ENCODE assay signal across 11 cellular contexts in the genomic region with DNA sequence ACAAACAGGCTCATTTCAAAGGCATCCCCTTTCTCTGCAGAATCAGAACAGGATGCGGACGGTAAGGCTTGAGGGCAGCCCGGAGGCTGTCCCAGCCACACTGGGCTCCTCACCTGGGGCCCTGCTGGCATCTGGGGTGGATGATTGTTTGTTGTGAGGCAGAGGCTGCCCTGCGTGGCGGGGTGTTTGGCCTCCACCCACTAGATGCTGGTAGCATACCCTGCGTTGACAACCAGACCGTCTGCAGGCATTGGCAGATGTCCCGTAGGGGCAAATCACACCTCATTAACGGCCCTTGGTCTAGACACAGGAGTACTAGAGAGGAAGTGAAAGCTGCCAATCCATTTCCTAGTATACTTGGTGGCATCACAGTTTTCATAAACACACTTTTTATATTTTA. TPM values are rescaled to one million over a fixed set of nuclear protein-coding genes. Genes with fewer than 3 reads are reported as not detected.
DNase-seq lines count a peak whose midpoint lies in the region; ATAC-seq and TF ChIP-seq lines count a peak whose summit lies in the region.
"Had no signal": no experiment of that assay in that cellular context is flagged by ENCODE, and none has a peak within 500 bp of the region (broad histone marks: within the 10 kb centered on the region; RNA-seq: fewer than 3 reads in every experiment).

No MANE protein-coding gene starts in this region.

- peak in 1 of 5 donors; percentile 58 for DNase-seq in heart left ventricle
- no peak for DNase-seq in right atrium auricular region (ENCODE audit: low spot score)
- no peak for DNase-seq in WTC11 (ENCODE audit: low spot score)
- no peak for DNase-seq in DMS 273 treated with DMSO at 0.1 percent for 48 hours (lab: John Stamatoyannopoulos, UW)
- DNase-seq in iPS-NIHi7 (ENCODE audit: extremely low spot score) = no peak
- no peak for DNase-seq in stimulated activated naive CD4-positive, alpha-beta T cell (lab: John Stamatoyannopoulos, UW)
- no peak for DNase-seq in testis
- DNase-seq: NCI-H1417 had no signal

- no peaks in the 10 kb centered on the region for H3K27me3 Mint-ChIP-seq in WTC11 (ENCODE audit: low read depth)

- intact Hi-C loops in heart left ventricle (cut with DNase I) = loop anchor here in 1 of 10 donors (10.0 kb wide), 1 partner anchor 125 kb away; no protein-coding TSS in a partner anchor
- intact Hi-C loops in testis (cut with DNase I; ENCODE audit: low total_unique reads) = no loop called here

- CTCF ChIA-PET in WTC11 (lab: Charles Lee) = no interaction called here

- no peak for TF ChIP-seq POLR2A in heart left ventricle (IDR thresholded peaks at IDR 0.05)
- TF ChIP-seq POLR2A in testis (IDR thresholded peaks at IDR 0.05) = no peak

- no peak for TF ChIP-seq CTCF in heart left ventricle (IDR thresholded peaks at IDR 0.05)
- TF ChIP-seq CTCF in right atrium auricular region (IDR thresholded peaks at IDR 0.05) = no peak
- TF ChIP-seq CTCF in WTC11 (IDR thresholded peaks at IDR 0.05) = no peak
- TF ChIP-seq CTCF in testis (IDR thresholded peaks at IDR 0.05) = no peak

- H3K4me3 Mint-ChIP-seq in WTC11 = no peak overlapping the region

- H3K36me3 ChIP-seq in heart left ventricle (no peaks in the 10 kb centered on the region), right atrium auricular region (no peaks in the 10 kb centered on the region), testis (ENCODE audit: low read depth, missing control alignments) (no peaks in the 10 kb centered on the region)

- H3K9me3 ChIP-seq in heart left ventricle (no peaks in the 10 kb centered on the region), right atrium auricular region (no peaks in the 10 kb centered on the region), testis (no peaks in the 10 kb centered on the region)

- H3K27me3 ChIP-seq in heart left ventricle (no peaks in the 10 kb centered on the region), right atrium auricular region (no peaks in the 10 kb centered on the region), testis (no peaks in the 10 kb centered on the region)

- H3K4me1 ChIP-seq in heart left ventricle (peaks cover 0 to 69% (median 36%) of the 10 kb centered on the region in 12 donors), right atrium auricular region (peaks cover 0 to 31% of the 10 kb centered on the region in 2 donors), testis (peaks cover 10% of the 10 kb centered on the region)

- POLR2A ChIA-PET in WTC11 (lab: Charles Lee) = no interaction called here

- peaks cover 26% of the 10 kb centered on the region for H3K4me1 Mint-ChIP-seq in WTC11

- WGBS in heart left ventricle, 4 donors = 36 to 44% (median 40%) methylated on average over 9 of the region's 9 CpGs
- WGBS in testis, 2 donors = 71 to 76% methylated on average over 9 of the region's 9 CpGs

- no peak overlapping the region for H3K27ac Mint-ChIP-seq in WTC11

- no peaks in the 10 kb centered on the region for H3K9me3 Mint-ChIP-seq in WTC11

- no peak overlapping the region for H3K4me3 ChIP-seq in heart left ventricle
- no peak overlapping the region for H3K4me3 ChIP-seq in right atrium auricular region
- H3K4me3 ChIP-seq in testis = no peak overlapping the region
- H3K4me3 ChIP-seq: lung had no signal

- H3K36me3 Mint-ChIP-seq in WTC11 = no peaks in the 10 kb centered on the region; the same call in 1 of the 2 replicates

- ATAC-seq in heart left ventricle (peak in 3 of 4 donors; percentile 40 to 47 (median 42)), HG03066 (IDR thresholded peaks at IDR 0.05; ENCODE audit: low read depth, unreplicated experiment) (peak; percentile 92), WTC11 (0 out of 2 replicates have a peak, but pooled peaks have one; percentile 24)

- H3K27ac ChIP-seq in heart left ventricle = peak overlapping the region in 7 of 12 donors; percentile 2 to 79 (median 41)
- H3K27ac ChIP-seq in right atrium auricular region = peak overlapping the region in 1 of 2 donors; percentile 35
- H3K27ac ChIP-seq in testis = no peak overlapping the region
- H3K27ac ChIP-seq: C4-2B had no signal

TF ChIP-seq in WTC11, 78 proteins besides CTCF, POLR2A, EP300 and RAD21 (continues in another document):
- TF ChIP-seq, protein P1, sequence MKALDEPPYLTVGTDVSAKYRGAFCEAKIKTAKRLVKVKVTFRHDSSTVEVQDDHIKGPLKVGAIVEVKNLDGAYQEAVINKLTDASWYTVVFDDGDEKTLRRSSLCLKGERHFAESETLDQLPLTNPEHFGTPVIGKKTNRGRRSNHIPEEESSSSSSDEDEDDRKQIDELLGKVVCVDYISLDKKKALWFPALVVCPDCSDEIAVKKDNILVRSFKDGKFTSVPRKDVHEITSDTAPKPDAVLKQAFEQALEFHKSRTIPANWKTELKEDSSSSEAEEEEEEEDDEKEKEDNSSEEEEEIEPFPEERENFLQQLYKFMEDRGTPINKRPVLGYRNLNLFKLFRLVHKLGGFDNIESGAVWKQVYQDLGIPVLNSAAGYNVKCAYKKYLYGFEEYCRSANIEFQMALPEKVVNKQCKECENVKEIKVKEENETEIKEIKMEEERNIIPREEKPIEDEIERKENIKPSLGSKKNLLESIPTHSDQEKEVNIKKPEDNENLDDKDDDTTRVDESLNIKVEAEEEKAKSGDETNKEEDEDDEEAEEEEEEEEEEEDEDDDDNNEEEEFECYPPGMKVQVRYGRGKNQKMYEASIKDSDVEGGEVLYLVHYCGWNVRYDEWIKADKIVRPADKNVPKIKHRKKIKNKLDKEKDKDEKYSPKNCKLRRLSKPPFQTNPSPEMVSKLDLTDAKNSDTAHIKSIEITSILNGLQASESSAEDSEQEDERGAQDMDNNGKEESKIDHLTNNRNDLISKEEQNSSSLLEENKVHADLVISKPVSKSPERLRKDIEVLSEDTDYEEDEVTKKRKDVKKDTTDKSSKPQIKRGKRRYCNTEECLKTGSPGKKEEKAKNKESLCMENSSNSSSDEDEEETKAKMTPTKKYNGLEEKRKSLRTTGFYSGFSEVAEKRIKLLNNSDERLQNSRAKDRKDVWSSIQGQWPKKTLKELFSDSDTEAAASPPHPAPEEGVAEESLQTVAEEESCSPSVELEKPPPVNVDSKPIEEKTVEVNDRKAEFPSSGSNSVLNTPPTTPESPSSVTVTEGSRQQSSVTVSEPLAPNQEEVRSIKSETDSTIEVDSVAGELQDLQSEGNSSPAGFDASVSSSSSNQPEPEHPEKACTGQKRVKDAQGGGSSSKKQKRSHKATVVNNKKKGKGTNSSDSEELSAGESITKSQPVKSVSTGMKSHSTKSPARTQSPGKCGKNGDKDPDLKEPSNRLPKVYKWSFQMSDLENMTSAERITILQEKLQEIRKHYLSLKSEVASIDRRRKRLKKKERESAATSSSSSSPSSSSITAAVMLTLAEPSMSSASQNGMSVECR (CRISPR knock-in tag; IDR thresholded peaks at IDR 0.05; ENCODE audit: borderline replicate concordance) = no peak
- TF ChIP-seq ZNF219 (CRISPR knock-in tag; IDR thresholded peaks at IDR 0.05; ENCODE audit: borderline replicate concordance) (no peak), GABPB1 (CRISPR knock-in tag; IDR thresholded peaks at IDR 0.05) (no peak), TCF7 (CRISPR knock-in tag; IDR thresholded peaks at IDR 0.05; ENCODE audit: low read depth) (no peak), CREB1 (CRISPR knock-in tag; IDR thresholded peaks at IDR 0.05) (no peak)
- TF ChIP-seq, protein P2, sequence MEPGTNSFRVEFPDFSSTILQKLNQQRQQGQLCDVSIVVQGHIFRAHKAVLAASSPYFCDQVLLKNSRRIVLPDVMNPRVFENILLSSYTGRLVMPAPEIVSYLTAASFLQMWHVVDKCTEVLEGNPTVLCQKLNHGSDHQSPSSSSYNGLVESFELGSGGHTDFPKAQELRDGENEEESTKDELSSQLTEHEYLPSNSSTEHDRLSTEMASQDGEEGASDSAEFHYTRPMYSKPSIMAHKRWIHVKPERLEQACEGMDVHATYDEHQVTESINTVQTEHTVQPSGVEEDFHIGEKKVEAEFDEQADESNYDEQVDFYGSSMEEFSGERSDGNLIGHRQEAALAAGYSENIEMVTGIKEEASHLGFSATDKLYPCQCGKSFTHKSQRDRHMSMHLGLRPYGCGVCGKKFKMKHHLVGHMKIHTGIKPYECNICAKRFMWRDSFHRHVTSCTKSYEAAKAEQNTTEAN (CRISPR knock-in tag; IDR thresholded peaks at IDR 0.05) = no peak
- TF ChIP-seq, protein P3, sequence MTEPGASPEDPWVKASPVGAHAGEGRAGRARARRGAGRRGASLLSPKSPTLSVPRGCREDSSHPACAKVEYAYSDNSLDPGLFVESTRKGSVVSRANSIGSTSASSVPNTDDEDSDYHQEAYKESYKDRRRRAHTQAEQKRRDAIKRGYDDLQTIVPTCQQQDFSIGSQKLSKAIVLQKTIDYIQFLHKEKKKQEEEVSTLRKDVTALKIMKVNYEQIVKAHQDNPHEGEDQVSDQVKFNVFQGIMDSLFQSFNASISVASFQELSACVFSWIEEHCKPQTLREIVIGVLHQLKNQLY (CRISPR knock-in tag; IDR thresholded peaks at IDR 0.05) = no peak
- TF ChIP-seq, protein P4, sequence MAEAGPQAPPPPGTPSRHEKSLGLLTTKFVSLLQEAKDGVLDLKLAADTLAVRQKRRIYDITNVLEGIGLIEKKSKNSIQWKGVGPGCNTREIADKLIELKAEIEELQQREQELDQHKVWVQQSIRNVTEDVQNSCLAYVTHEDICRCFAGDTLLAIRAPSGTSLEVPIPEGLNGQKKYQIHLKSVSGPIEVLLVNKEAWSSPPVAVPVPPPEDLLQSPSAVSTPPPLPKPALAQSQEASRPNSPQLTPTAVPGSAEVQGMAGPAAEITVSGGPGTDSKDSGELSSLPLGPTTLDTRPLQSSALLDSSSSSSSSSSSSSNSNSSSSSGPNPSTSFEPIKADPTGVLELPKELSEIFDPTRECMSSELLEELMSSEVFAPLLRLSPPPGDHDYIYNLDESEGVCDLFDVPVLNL (CRISPR knock-in tag; IDR thresholded peaks at IDR 0.05; ENCODE audit: borderline replicate concordance, low read depth) = no peak

RNA-seq across cellular contexts. Expression of a gene that starts 52.3 kb away (rescaled TPM):
- total RNA-seq in heart left ventricle (10 to 100 TPM; 15.8 to 93.0 (median 38.8) TPM), right atrium auricular region (10 to 100 TPM; 15.4 to 15.8 TPM), WTC11 (2021) (19.6 to 20.2 TPM (median 19.6 TPM) in 3 replicates), testis (10 to 100 TPM; 15.4 to 20.3 TPM)
- polyA plus RNA-seq in heart left ventricle (10 to 100 TPM in 1 of 2 donors, 1 to 10 TPM in 1; 7.7 to 11.3 TPM), testis (ENCODE audit: insufficient read depth, low read depth, low replicate concordance) (16.7 TPM)

Comparison
In these comparisons a context has a peak if more than half of its experiments do, and no peak if none do; other contexts are left out.
1. ATAC-seq: peak in every context shown above with its lines; median percentile 92 in HG03066; 42 in heart left ventricle; 24 in WTC11.
2. H3K27ac ChIP-seq: peak in heart left ventricle (7 of 12); none in testis (0 of 2).